8 cellular contexts compared by ENCODE assay signal in the genomic region with DNA sequence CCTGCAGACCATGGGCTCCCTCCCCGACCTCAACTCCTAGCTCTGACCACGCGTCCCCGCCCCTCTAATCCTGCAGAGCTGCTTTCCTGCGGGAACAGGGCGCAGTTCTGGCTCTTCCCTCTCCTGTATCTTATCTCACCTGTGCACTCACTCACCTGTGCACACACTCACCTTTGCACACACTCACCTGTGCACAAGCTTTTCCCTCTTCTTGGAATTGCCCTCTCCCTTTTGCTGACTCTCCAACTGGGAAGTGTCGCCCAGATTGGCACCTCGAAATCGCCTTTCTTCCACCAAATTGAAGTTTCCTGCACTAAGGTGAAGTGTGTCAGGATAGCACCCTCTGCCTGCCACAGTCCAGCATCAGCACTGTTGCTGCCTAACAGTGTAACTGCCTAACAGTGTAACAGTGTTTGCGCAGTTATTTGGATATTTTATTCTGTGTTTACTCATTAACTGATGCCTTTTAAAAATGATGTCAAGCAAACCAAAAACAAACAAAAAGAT.
A peak's percentile ranks its signal among the peaks of the same experiment; 100 is the strongest.
DNase-seq lines count a peak whose midpoint lies in the region; ATAC-seq lines count a peak whose summit lies in the region.

No MANE protein-coding gene starts in this region.

- ATAC-seq in GM19372 (IDR thresholded peaks at IDR 0.05; ENCODE audit: low read depth, unreplicated experiment) (peak; percentile 34), HG03565 (IDR thresholded peaks at IDR 0.05; ENCODE audit: unreplicated experiment) (peak; percentile 34)

- DNase-seq in DMS153 treated with DMSO at 0.1 percent for 48 hours (lab: John Stamatoyannopoulos, UW; ENCODE audit: unreplicated experiment), result peak; percentile 26
- DNase-seq in OCI-M1 (lab: John Stamatoyannopoulos, UW), result peak; percentile 81
- peak; percentile 62 for DNase-seq in astrocyte of the hippocampus (ENCODE audit: low read depth, low spot score)
- DNase-seq in inferior parietal cortex (ENCODE audit: extremely low spot score), result peak; percentile 44
- peak; percentile 36 for DNase-seq in stimulated activated CD4-positive, alpha-beta T cell treated with anti-CD3 and anti-CD28 coated beads, Interleukin-15, amount 100 ng/mL, for 24 hours
- DNase-seq in DMS114 treated with DMSO at 0.1 percent for 48 hours (lab: John Stamatoyannopoulos, UW; ENCODE audit: unreplicated experiment), result no peak
